Comparison of ENCODE assay signal across 8 cellular contexts in the genomic region with DNA sequence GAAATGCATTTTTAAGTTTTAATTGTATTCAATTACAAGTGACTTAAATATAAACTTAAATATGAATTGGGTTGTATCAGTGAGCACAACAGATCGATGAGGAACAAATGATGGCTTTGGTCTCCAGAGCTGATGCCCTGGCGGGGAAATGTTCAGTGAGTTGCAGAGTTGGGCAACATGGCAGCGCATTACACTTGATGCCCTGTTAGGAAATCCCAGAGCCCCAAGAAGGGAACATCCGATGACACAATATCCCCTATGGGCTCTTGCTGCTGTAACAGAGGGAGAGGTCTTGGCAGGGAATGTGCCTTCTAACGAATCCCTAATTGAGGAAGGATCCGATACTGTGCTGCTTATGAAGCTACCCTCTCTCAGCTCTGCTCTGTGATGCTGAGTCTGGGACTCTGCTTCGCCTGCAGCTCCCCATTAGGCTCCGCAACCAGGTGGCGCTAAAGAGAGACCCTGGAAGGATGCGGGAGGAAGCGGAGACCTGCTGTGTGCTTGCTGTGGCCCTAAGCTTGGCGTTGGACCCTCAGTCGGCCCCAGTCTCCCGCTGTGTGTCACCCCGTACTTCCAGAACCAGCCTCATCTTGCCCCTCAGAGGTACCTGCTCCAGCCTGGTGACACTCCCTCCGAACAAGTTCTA. TPM values are rescaled to one million over a fixed set of nuclear protein-coding genes. Genes with fewer than 3 reads are reported as not detected.
DNase-seq lines count a peak whose midpoint lies in the region; ATAC-seq, FAIRE-seq and TF ChIP-seq lines count a peak whose summit lies in the region.

No MANE protein-coding gene starts in this region.

- TF ChIP-seq CTCF in left ventricle myocardium inferior (IDR thresholded peaks at IDR 0.05; ENCODE audit: borderline replicate concordance), result peak; percentile 60
- peak in 9 of 11 experiments; percentile 30 to 65 (median 49) for TF ChIP-seq CTCF in spleen (IDR thresholded peaks at IDR 0.05 in 8 of 11, conservative IDR thresholded peaks at IDR 0.05 in 3 of 11)
- peak in 1 of 4 experiments; percentile 53 for TF ChIP-seq CTCF in gastroesophageal sphincter (IDR thresholded peaks at IDR 0.05)

- no peaks in the 10 kb centered on the region for H3K36me3 ChIP-seq in left ventricle myocardium inferior
- H3K36me3 ChIP-seq in spleen, result no peaks in the 10 kb centered on the region
- no peaks in the 10 kb centered on the region for H3K36me3 ChIP-seq in gastroesophageal sphincter

- WGBS in spleen, 5 donors, result 20 to 71% (median 34%) methylated on average over 5 to 16 of the region's 16 CpGs
- 52 to 82% methylated on average over 2 to 4 of the region's 16 CpGs for WGBS in gastroesophageal sphincter (ENCODE audit: low coverage in 1 of 2), 2 donors

- DNase-seq in GF-D8 (lab: John Stamatoyannopoulos, UW) (peak; percentile 35), RCC 7860 (ENCODE audit: low spot score) (peak; percentile 4), left ventricle myocardium inferior (peak; percentile 34), spleen (peak; percentile 85), cerebellum (ENCODE audit: low spot score) (no peak)
- peak; percentile 79 for DNase-seq in activated effector memory CD4-positive, alpha-beta T cell treated with anti-CD3 and anti-CD28 coated beads, Interleukin-2, amount 50 U/mL, for 16 hours

- FAIRE-seq in RCC 7860 (lab: Jason Lieb, UNC), result no peak

- intact Hi-C loops in left ventricle myocardium inferior (cut with micrococcal nuclease), result no loop called here
- intact Hi-C loops in spleen (cut with DNase I; ENCODE audit: low total_unique reads), result no loop called here

- H3K9me3 ChIP-seq in left ventricle myocardium inferior (replicated peaks) (no peaks in the 10 kb centered on the region), spleen (peaks cover 0 to 6% (median 0%) of the 10 kb centered on the region in 8 donors), gastroesophageal sphincter (no peaks in the 10 kb centered on the region)

- H3K4me1 ChIP-seq in left ventricle myocardium inferior (no peaks in the 10 kb centered on the region), spleen (no peaks in the 10 kb centered on the region), gastroesophageal sphincter (no peaks in the 10 kb centered on the region)

- no peak for TF ChIP-seq EP300 in gastroesophageal sphincter (IDR thresholded peaks at IDR 0.05)

- no peaks in the 10 kb centered on the region for H3K27me3 ChIP-seq in left ventricle myocardium inferior (ENCODE audit: low read depth)
- H3K27me3 ChIP-seq in spleen (replicated peaks in 1 of 7), result peaks cover 0 to 6% (median 0%) of the 10 kb centered on the region in 7 donors
- no peaks in the 10 kb centered on the region for H3K27me3 ChIP-seq in gastroesophageal sphincter

- H3K27ac ChIP-seq in left ventricle myocardium inferior (replicated peaks) (no peak overlapping the region), spleen (peak overlapping the region in 1 of 8 donors; percentile 11), gastroesophageal sphincter (no peak overlapping the region)

- H3K4me3 ChIP-seq in left ventricle myocardium inferior (no peak overlapping the region), spleen (no peak overlapping the region), gastroesophageal sphincter (no peak overlapping the region)

- TF ChIP-seq POLR2A in spleen (IDR thresholded peaks at IDR 0.05) (no peak), gastroesophageal sphincter (IDR thresholded peaks at IDR 0.05) (no peak)

- ATAC-seq in HG03095 (IDR thresholded peaks at IDR 0.05; ENCODE audit: unreplicated experiment), result peak; percentile 68
- no peak for ATAC-seq in gastroesophageal sphincter

RNA-seq across cellular contexts. Expression of a gene that starts 38.9 kb away (rescaled TPM):
- total RNA-seq in left ventricle myocardium inferior, result 1,069 TPM
- total RNA-seq in spleen, result 100 to 1,000 TPM in 2 of 7 donors, 10 to 100 TPM in 5; 47.5 to 114 (median 89.2) TPM
- polyA plus RNA-seq in spleen, result 100 to 1,000 TPM in 1 of 3 donors, 10 to 100 TPM in 2; 88.8 to 112 (median 89.3) TPM
- 68.6 TPM for total RNA-seq in cerebellum
- total RNA-seq in gastroesophageal sphincter, result 100 to 1,000 TPM in 2 of 4 donors, 10 to 100 TPM in 2; 74.2 to 186 (median 117) TPM
